ENCODE assay signal across 1 cellular context in genomic region chr22:47307326-47307725, GRCh38.
TF ChIP-seq lines count a peak whose summit lies in the region.

No MANE protein-coding gene starts in this region.

TF ChIP-seq in K562, 482 proteins besides CTCF, POLR2A, EP300 and RAD21 (continued from another document):
- no peak for TF ChIP-seq USF2 (CRISPR knock-in tag; IDR thresholded peaks at IDR 0.05)
- no peak for TF ChIP-seq RBM15 (IDR thresholded peaks at IDR 0.05; ENCODE audit: insufficient read depth, low read length)
- TF ChIP-seq ZNF445 (CRISPR knock-in tag; IDR thresholded peaks at IDR 0.05; ENCODE audit: low read depth) = no peak
- peak; percentile 96 for TF ChIP-seq MAFK (IDR thresholded peaks at IDR 0.05; ENCODE audit: low read length)
- TF ChIP-seq SPI1 (IDR thresholded peaks at IDR 0.05; ENCODE audit: borderline replicate concordance, low read depth, low read length) = no peak
- TF ChIP-seq TCFL5 (CRISPR knock-in tag; conservative IDR thresholded peaks at IDR 0.05) = no peak
- TF ChIP-seq ZBTB49 (CRISPR knock-in tag; IDR thresholded peaks at IDR 0.05; ENCODE audit: borderline replicate concordance) = no peak
- peak; percentile 100 for TF ChIP-seq ZNF316 (IDR thresholded peaks at IDR 0.05)
- TF ChIP-seq TFAP4 (CRISPR knock-in tag; IDR thresholded peaks at IDR 0.05; ENCODE audit: borderline replicate concordance) = no peak
- TF ChIP-seq HDAC6 (IDR thresholded peaks at IDR 0.05; ENCODE audit: low read depth, low read length) = no peak
- no peak for TF ChIP-seq ZFP30 (CRISPR knock-in tag; IDR thresholded peaks at IDR 0.05; ENCODE audit: borderline replicate concordance)
- no peak for TF ChIP-seq KDM2B (CRISPR knock-in tag; IDR thresholded peaks at IDR 0.05)
- no peak for TF ChIP-seq BCLAF1 (IDR thresholded peaks at IDR 0.05; ENCODE audit: borderline replicate concordance in 1 of 2, control insufficient read depth in 1 of 2, low read depth in 2 of 2, low read length in 1 of 2)
- no peak for TF ChIP-seq NR3C1 (CRISPR knock-in tag; IDR thresholded peaks at IDR 0.05)
- no peak for TF ChIP-seq RBM25 (IDR thresholded peaks at IDR 0.05; ENCODE audit: low read depth, low read length, severe bottlenecking)
- no peak for TF ChIP-seq POLR2H (tag; IDR thresholded peaks at IDR 0.05; ENCODE audit: low read depth)
- TF ChIP-seq ZNF175 (CRISPR knock-in tag; IDR thresholded peaks at IDR 0.05; ENCODE audit: low read depth) = no peak
- TF ChIP-seq TRIM24 (IDR thresholded peaks at IDR 0.05) = 0 out of 4 replicates have a peak, but pooled peaks of 1 of the 2 experiments have one; percentile 10
- peak in 1 of 3 experiments; percentile 10 for TF ChIP-seq YY1 (IDR thresholded peaks at IDR 0.05; ENCODE audit: borderline replicate concordance in 1 of 3, control insufficient read depth in 1 of 3, extremely low read depth in 1 of 3, insufficient read depth in 3 of 3, insufficient read length in 1 of 3, insufficient replicate concordance in 2 of 3, low read depth in 1 of 3, low read length in 2 of 3)
- no peak for TF ChIP-seq SMAD3 (CRISPR knock-in tag; conservative IDR thresholded peaks at IDR 0.05)
- no peak for TF ChIP-seq PRMT5 (CRISPR knock-in tag; IDR thresholded peaks at IDR 0.05)
- TF ChIP-seq IFI16 (CRISPR knock-in tag; IDR thresholded peaks at IDR 0.05) = no peak
- no peak for TF ChIP-seq ETV5 (CRISPR knock-in tag; IDR thresholded peaks at IDR 0.05; ENCODE audit: low read depth)
- no peak for TF ChIP-seq PML (IDR thresholded peaks at IDR 0.05; ENCODE audit: low read length)
- no peak for TF ChIP-seq MTF1 (CRISPR knock-in tag; IDR thresholded peaks at IDR 0.05; ENCODE audit: borderline replicate concordance)
- TF ChIP-seq ZNF184 (CRISPR knock-in tag; IDR thresholded peaks at IDR 0.05) = no peak
- TF ChIP-seq HDAC3 (IDR thresholded peaks at IDR 0.05; ENCODE audit: borderline replicate concordance, partially characterized antibody) = no peak
- TF ChIP-seq SMARCB1 (IDR thresholded peaks at IDR 0.05; ENCODE audit: insufficient read length, low read depth) = no peak
- TF ChIP-seq ZNF232 (CRISPR knock-in tag; IDR thresholded peaks at IDR 0.05) = no peak
- peak; percentile 58 for TF ChIP-seq ATF3 (IDR thresholded peaks at IDR 0.05)
- no peak for TF ChIP-seq ATF3 (CRISPR knock-in tag; conservative IDR thresholded peaks at IDR 0.05)
- TF ChIP-seq HDAC1 (IDR thresholded peaks at IDR 0.05) = no peak
TF ChIP-seq in K562: peak in this region for 20.
